In the genomic region with DNA sequence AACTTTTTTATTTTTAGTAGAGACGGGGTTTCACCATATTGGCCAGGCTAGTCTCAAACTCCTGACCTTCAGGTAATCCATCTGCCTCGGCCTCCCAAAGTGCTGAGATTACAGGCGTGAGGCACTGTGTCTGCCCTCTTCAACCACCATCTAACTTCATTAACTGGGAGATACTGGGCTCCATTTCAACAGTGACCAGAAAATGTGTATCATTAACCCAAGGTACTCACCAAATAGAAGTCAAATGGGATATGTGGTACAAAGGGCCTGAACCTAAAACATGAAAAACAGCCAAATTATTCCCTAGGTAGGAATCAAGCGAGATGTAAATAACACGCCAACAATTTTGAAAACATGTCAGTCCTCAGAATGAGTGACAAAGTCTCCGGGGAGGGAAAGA, we compare ENCODE assay signal across 9 cellular contexts. TPM values are rescaled to one million over a fixed set of nuclear protein-coding genes. Genes with fewer than 3 reads are reported as not detected.
DNase-seq lines count a peak whose midpoint lies in the region; ATAC-seq, FAIRE-seq and TF ChIP-seq lines count a peak whose summit lies in the region.
"Had no signal": no experiment of that assay in that cellular context is flagged by ENCODE, and none has a peak within 500 bp of the region (broad histone marks: within the 10 kb centered on the region; RNA-seq: fewer than 3 reads in every experiment).

No MANE protein-coding gene starts in this region.

- intact Hi-C loops in ascending aorta (cut with DNase I): loop anchor here (2.0 to 5.0 kb wide), 3 partner anchors 35 to 312 kb away; a partner anchor contains a TSS

- no peak for ATAC-seq in thoracic aorta (ENCODE audit: insufficient number of reproducible peaks, low FRiP score, low read depth)

- CTCF ChIA-PET in HEK293 (lab: Yijun Ruan, JAX): no interaction called here

- H3K27ac ChIP-seq in HEK293 (ENCODE audit: extremely low read depth, low read depth, low read length): no peak overlapping the region; the same call in 1 of the 2 replicates
- H3K27ac ChIP-seq in ascending aorta: peak overlapping the region in 1 of 2 donors; percentile 85
- H3K27ac ChIP-seq in thoracic aorta: peak overlapping the region in 1 of 2 donors; percentile 11

- POLR2A ChIA-PET in HEK293 (lab: Yijun Ruan, JAX): no interaction called here

- no peaks in the 10 kb centered on the region for H3K9me3 ChIP-seq in HEK293 (ENCODE audit: control insufficient read depth, insufficient read depth, low read depth, low read length)
- H3K9me3 ChIP-seq in ascending aorta: no peaks in the 10 kb centered on the region
- H3K9me3 ChIP-seq in thoracic aorta: no peaks in the 10 kb centered on the region

- H3K27me3 ChIP-seq in ascending aorta: no peaks in the 10 kb centered on the region
- no peaks in the 10 kb centered on the region for H3K27me3 ChIP-seq in kidney epithelial cell (ENCODE audit: control insufficient read depth, insufficient read depth, low read length)
- no peaks in the 10 kb centered on the region for H3K27me3 ChIP-seq in thoracic aorta (replicated peaks; ENCODE audit: insufficient read depth)

- DNase-seq in ascending aorta (ENCODE audit: low spot score in 2 of 2) (no peak), kidney epithelial cell (ENCODE audit: low read depth) (no peak), thoracic aorta (ENCODE audit: low spot score) (no peak), cerebellar cortex (ENCODE audit: low spot score) (no peak), frontal cortex (ENCODE audit: low spot score in 2 of 2) (no peak)
- DNase-seq in stimulated activated CD4-positive, alpha-beta T cell treated with anti-CD3 and anti-CD28 coated beads, Interleukin-1b, Interleukin-23, amount 100 ng/mL, for 48 hours: no peak
- DNase-seq: activated effector memory CD4-positive, alpha-beta T cell treated with anti-CD3 and anti-CD28 coated beads, Interleukin-2, amount 50 U/mL, for 16 hours had no signal

- H3K4me3 ChIP-seq in HEK293 (ENCODE audit: low read depth, low read length): peak overlapping the region; percentile 85
- peak overlapping the region; percentile 79 to 81 for H3K4me3 ChIP-seq in ascending aorta
- peak overlapping the region; percentile 98 for H3K4me3 ChIP-seq in kidney epithelial cell (ENCODE audit: low read depth, low read length)
- peak overlapping the region; percentile 91 for H3K4me3 ChIP-seq in thoracic aorta

- H3K4me1 ChIP-seq in HEK293 (ENCODE audit: control insufficient read depth, insufficient read depth, low read length): no peaks in the 10 kb centered on the region
- peaks cover 0 to 8% of the 10 kb centered on the region in 2 donors for H3K4me1 ChIP-seq in ascending aorta
- H3K4me1 ChIP-seq in thoracic aorta (ENCODE audit: control insufficient read depth in 1 of 2, low read depth in 2 of 2): peaks cover 13 to 24% of the 10 kb centered on the region in 2 donors

- H3K36me3 ChIP-seq in HEK293 (ENCODE audit: control insufficient read depth in 2 of 2, insufficient read depth in 1 of 2, low read length in 2 of 2) (peaks cover 50 to 57% of the 10 kb centered on the region in 2 experiments), ascending aorta (peaks cover 41 to 44% of the 10 kb centered on the region in 2 donors), kidney epithelial cell (ENCODE audit: control insufficient read depth, insufficient read depth, low read length) (no peaks in the 10 kb centered on the region), thoracic aorta (peaks cover 45% of the 10 kb centered on the region)

- FAIRE-seq in frontal cortex (lab: Jason Lieb, UNC): no peak
- FAIRE-seq: GM18507 had no signal

- no peak for TF ChIP-seq CTCF in HEK293 (tag by site-specific recombination; IDR thresholded peaks at IDR 0.05)
- no peak for TF ChIP-seq CTCF in ascending aorta (IDR thresholded peaks at IDR 0.05)
- no peak for TF ChIP-seq CTCF in kidney epithelial cell (IDR thresholded peaks at IDR 0.05; ENCODE audit: insufficient read depth, low read length, poor library complexity, severe bottlenecking)
- no peak for TF ChIP-seq CTCF in thoracic aorta (IDR thresholded peaks at IDR 0.05)

TF ChIP-seq in HEK293, 187 proteins besides CTCF, POLR2A, EP300 and RAD21 (continues in another document):
- no peak for TF ChIP-seq OVOL3 (tag by site-specific recombination; IDR thresholded peaks at IDR 0.05)
- no peak for TF ChIP-seq ZNF174 (tag by site-specific recombination; IDR thresholded peaks at IDR 0.05)
- TF ChIP-seq, protein P1, sequence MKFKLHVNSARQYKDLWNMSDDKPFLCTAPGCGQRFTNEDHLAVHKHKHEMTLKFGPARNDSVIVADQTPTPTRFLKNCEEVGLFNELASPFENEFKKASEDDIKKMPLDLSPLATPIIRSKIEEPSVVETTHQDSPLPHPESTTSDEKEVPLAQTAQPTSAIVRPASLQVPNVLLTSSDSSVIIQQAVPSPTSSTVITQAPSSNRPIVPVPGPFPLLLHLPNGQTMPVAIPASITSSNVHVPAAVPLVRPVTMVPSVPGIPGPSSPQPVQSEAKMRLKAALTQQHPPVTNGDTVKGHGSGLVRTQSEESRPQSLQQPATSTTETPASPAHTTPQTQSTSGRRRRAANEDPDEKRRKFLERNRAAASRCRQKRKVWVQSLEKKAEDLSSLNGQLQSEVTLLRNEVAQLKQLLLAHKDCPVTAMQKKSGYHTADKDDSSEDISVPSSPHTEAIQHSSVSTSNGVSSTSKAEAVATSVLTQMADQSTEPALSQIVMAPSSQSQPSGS (tag by site-specific recombination; IDR thresholded peaks at IDR 0.05; ENCODE audit: low read depth): no peak
- TF ChIP-seq ZNF302 (tag by site-specific recombination; IDR thresholded peaks at IDR 0.05; ENCODE audit: low read depth): no peak
- TF ChIP-seq ZNF423 (tag by site-specific recombination; IDR thresholded peaks at IDR 0.05): no peak
- no peak for TF ChIP-seq ZNF394 (tag by site-specific recombination; IDR thresholded peaks at IDR 0.05; ENCODE audit: borderline replicate concordance)
- no peak for TF ChIP-seq ZNF274 (IDR thresholded peaks at IDR 0.05; ENCODE audit: low read length)
- no peak for TF ChIP-seq ZNF274 (tag by site-specific recombination; IDR thresholded peaks at IDR 0.05; ENCODE audit: borderline replicate concordance)
- TF ChIP-seq, protein P2, sequence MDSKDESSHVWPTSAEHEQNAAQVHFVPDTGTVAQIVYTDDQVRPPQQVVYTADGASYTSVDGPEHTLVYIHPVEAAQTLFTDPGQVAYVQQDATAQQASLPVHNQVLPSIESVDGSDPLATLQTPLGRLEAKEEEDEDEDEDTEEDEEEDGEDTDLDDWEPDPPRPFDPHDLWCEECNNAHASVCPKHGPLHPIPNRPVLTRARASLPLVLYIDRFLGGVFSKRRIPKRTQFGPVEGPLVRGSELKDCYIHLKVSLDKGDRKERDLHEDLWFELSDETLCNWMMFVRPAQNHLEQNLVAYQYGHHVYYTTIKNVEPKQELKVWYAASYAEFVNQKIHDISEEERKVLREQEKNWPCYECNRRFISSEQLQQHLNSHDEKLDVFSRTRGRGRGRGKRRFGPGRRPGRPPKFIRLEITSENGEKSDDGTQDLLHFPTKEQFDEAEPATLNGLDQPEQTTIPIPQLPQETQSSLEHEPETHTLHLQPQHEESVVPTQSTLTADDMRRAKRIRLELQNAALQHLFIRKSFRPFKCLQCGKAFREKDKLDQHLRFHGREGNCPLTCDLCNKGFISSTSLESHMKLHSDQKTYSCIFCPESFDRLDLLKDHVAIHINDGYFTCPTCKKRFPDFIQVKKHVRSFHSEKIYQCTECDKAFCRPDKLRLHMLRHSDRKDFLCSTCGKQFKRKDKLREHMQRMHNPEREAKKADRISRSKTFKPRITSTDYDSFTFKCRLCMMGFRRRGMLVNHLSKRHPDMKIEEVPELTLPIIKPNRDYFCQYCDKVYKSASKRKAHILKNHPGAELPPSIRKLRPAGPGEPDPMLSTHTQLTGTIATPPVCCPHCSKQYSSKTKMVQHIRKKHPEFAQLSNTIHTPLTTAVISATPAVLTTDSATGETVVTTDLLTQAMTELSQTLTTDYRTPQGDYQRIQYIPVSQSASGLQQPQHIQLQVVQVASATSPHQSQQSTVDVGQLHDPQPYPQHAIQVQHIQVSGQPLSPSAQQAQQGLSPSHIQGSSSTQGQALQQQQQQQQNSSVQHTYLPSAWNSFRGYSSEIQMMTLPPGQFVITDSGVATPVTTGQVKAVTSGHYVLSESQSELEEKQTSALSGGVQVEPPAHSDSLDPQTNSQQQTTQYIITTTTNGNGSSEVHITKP (tag by site-specific recombination; IDR thresholded peaks at IDR 0.05): no peak
- no peak for TF ChIP-seq ZNF311 (tag by site-specific recombination; IDR thresholded peaks at IDR 0.05; ENCODE audit: borderline replicate concordance)
- TF ChIP-seq, protein P3, sequence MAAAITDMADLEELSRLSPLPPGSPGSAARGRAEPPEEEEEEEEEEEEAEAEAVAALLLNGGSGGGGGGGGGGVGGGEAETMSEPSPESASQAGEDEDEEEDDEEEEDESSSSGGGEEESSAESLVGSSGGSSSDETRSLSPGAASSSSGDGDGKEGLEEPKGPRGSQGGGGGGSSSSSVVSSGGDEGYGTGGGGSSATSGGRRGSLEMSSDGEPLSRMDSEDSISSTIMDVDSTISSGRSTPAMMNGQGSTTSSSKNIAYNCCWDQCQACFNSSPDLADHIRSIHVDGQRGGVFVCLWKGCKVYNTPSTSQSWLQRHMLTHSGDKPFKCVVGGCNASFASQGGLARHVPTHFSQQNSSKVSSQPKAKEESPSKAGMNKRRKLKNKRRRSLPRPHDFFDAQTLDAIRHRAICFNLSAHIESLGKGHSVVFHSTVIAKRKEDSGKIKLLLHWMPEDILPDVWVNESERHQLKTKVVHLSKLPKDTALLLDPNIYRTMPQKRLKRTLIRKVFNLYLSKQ (tag by site-specific recombination; IDR thresholded peaks at IDR 0.05; ENCODE audit: borderline replicate concordance): no peak
- no peak for TF ChIP-seq ZNF266 (tag by site-specific recombination; IDR thresholded peaks at IDR 0.05; ENCODE audit: low read depth)

RNA-seq across cellular contexts. Expression of a gene that starts 1.2 kb away (rescaled TPM):
- total RNA-seq in ascending aorta (37.5 TPM), kidney epithelial cell (231 and 250 TPM in 2 replicates), thoracic aorta (10 to 100 TPM; 75.7 to 81.8 TPM), frontal cortex (240 TPM)

RNA-seq across cellular contexts. Expression of a gene that starts 8.9 kb away (rescaled TPM):
- total RNA-seq in ascending aorta (187 TPM), kidney epithelial cell (2.0 and 2.1 TPM in 2 replicates), thoracic aorta (100 to 1,000 TPM; 279 to 293 TPM), frontal cortex (0.41 TPM)

RNA-seq across cellular contexts. Expression of a gene that starts 11.1 kb away (rescaled TPM):
- total RNA-seq in ascending aorta: 61.0 TPM
- total RNA-seq in kidney epithelial cell: 61.0 and 65.0 TPM in 2 replicates
- total RNA-seq in thoracic aorta: 10 to 100 TPM; 37.9 to 41.6 TPM
- total RNA-seq in frontal cortex: 46.1 TPM

RNA-seq across cellular contexts. Expression of a gene that starts 35.7 kb away (rescaled TPM):
- total RNA-seq in ascending aorta (58.9 TPM), kidney epithelial cell (54.8 and 58.1 TPM in 2 replicates), thoracic aorta (10 to 100 TPM; 39.0 to 78.0 TPM), frontal cortex (55.0 TPM)

RNA-seq across cellular contexts. Expression of a gene that starts 41.4 kb away (rescaled TPM):
- total RNA-seq in ascending aorta (not detected), kidney epithelial cell (1.3 and 2.0 TPM in 2 replicates), thoracic aorta (not detected), frontal cortex (1.2 TPM)

Comparison
In these comparisons a context has a peak if more than half of its experiments do, and no peak if none do; other contexts are left out.
1. RNA of a gene that starts 8.9 kb away (total RNA-seq): 279 to 293 TPM in thoracic aorta and 187 TPM in ascending aorta (single experiment); 2.0 to 2.1 TPM in kidney epithelial cell and 0.41 TPM in frontal cortex (single experiment); every median in the first group is over 10 times any median in the second.
2. Peak in every context shown above with its lines, with median percentiles within 50 percentile points of each other: H3K4me3 ChIP-seq.